ENCODE assay signal across 12 cellular contexts in genomic region chr2:160574472-160575140, GRCh38.
DNase-seq lines count a peak whose midpoint lies in the region; ATAC-seq and TF ChIP-seq lines count a peak whose summit lies in the region.
"Had no signal": no experiment of that assay in that cellular context is flagged by ENCODE, and none has a peak within 500 bp of the region (broad histone marks: within the 10 kb centered on the region; RNA-seq: fewer than 3 reads in every experiment).

No MANE protein-coding gene starts in this region.

- no peak for TF ChIP-seq CTCF in astrocyte of the spinal cord (IDR thresholded peaks at IDR 0.05; ENCODE audit: low read depth, low read length)

- H3K4me3 ChIP-seq in astrocyte of the spinal cord (ENCODE audit: low read depth, low read length): no peak overlapping the region

- ATAC-seq in GM18502 (IDR thresholded peaks at IDR 0.05; ENCODE audit: poor library complexity, unreplicated experiment) (no peak), GM18870 (IDR thresholded peaks at IDR 0.05; ENCODE audit: unreplicated experiment) (no peak)

- in situ Hi-C loops in astrocyte of the spinal cord (cut with HindIII; ENCODE audit: low sequenced_read_pairs): no loop called here

- peak; percentile 56 for DNase-seq in AG08396 (ENCODE audit: low spot score)
- DNase-seq in HT1080 (ENCODE audit: low read depth): peak; percentile 89
- peak; percentile 71 for DNase-seq in astrocyte of the spinal cord (ENCODE audit: low read depth, low spot score)
- peak; percentile 71 for DNase-seq in kidney glomerular epithelial cell (lab: John Stamatoyannopoulos, UW)
- no peak for DNase-seq in hypothalamus (lab: John Stamatoyannopoulos, UW)
- no peak for DNase-seq in NCI-H510A treated with DMSO at 0.1 percent for 48 hours (lab: John Stamatoyannopoulos, UW)
- DNase-seq: COR-L47; stimulated activated CD4-positive, alpha-beta T cell treated with anti-CD3 and anti-CD28 coated beads, Interleukin-4, amount 100 ng/mL, for 1 hour; substantia nigra; WERI-Rb-1 had no signal

Comparison
In these comparisons a context has a peak if more than half of its experiments do, and no peak if none do; other contexts are left out.
1. DNase-seq: peak in AG08396 (single experiment), HT1080 (single experiment), astrocyte of the spinal cord (single experiment) and kidney glomerular epithelial cell (single experiment); none in hypothalamus (0 of 51) and NCI-H510A treated with DMSO at 0.1 percent for 48 hours (single experiment).